ENCODE assay signal across 24 cellular contexts in genomic region chr6:148827421-148827820, GRCh38.
"Had no signal": no experiment of that assay in that cellular context is flagged by ENCODE, and none has a peak within 500 bp of the region (broad histone marks: within the 10 kb centered on the region; RNA-seq: fewer than 3 reads in every experiment).

No MANE protein-coding gene starts in this region.

- H3K4me1 ChIP-seq: SJCRH30 had no signal

- DNase-seq: activated B cell treated with CpG ODN at 0.5 μM for 24 hours; activated CD4-positive, alpha-beta memory T cell treated with anti-CD3 and anti-CD28 coated beads for 36 hours; activated CD4-positive, alpha-beta T cell treated with anti-CD3 and anti-CD28 coated beads, Interleukin-2, amount 10 ng/mL, durations not matched to agents 7 days and 5 days; activated CD8-positive, alpha-beta memory T cell treated with anti-CD3 and anti-CD28 coated beads for 24 hours; activated effector memory CD4-positive, alpha-beta T cell treated with anti-CD3 and anti-CD28 coated beads, Interleukin-2, amount 50 U/mL, for 16 hours; activated naive CD4-positive, alpha-beta T cell treated with anti-CD3 and anti-CD28 coated beads for 36 hours; activated T-cell treated with anti-CD3 and anti-CD28 coated beads, Interleukin-2, amount 50 U/mL, for 4 hours; central memory CD4-positive, alpha-beta T cell; MG63; MV-4-11; NCI-H1092 treated with DMSO at 0.1 percent for 48 hours; NCI-H1436; NCI-H187; NCI-H2081; NCI-H510A treated with DMSO at 0.1 percent for 48 hours; NCI-H69; Peyer's patch; Right ventricle myocardium superior; SJCRH30; SK-N-SH; SW 1271 had no signal

- H3K36me3 Mint-ChIP-seq: activated CD4-positive, alpha-beta memory T cell treated with anti-CD3 and anti-CD28 coated beads for 36 hours had no signal

- H3K9me3 Mint-ChIP-seq: activated B cell treated with CpG ODN at 0.5 μM for 24 hours; activated naive CD4-positive, alpha-beta T cell treated with anti-CD3 and anti-CD28 coated beads for 36 hours had no signal

- H3K4me3 Mint-ChIP-seq: activated B cell treated with CpG ODN at 0.5 μM for 24 hours; activated CD4-positive, alpha-beta memory T cell treated with anti-CD3 and anti-CD28 coated beads for 36 hours; activated CD4-positive, alpha-beta T cell treated with anti-CD3 and anti-CD28 coated beads, Interleukin-2, amount 10 ng/mL, durations not matched to agents 7 days and 5 days; activated naive CD4-positive, alpha-beta T cell treated with anti-CD3 and anti-CD28 coated beads for 36 hours; activated naive CD8-positive, alpha-beta T cell; activated T-cell treated with anti-CD3 and anti-CD28 coated beads, Interleukin-2, amount 50 U/mL, for 4 hours; T-helper 1 cell treated with Interleukin-12 subunit alpha and Interleukin-12 subunit beta and Interleukin-4 antibody, amounts not matched to agents 30 μg/mL and 1 μg/mL, for 36 hours had no signal

- H3K4me3 ChIP-seq: MG63, Peyer's patch, SJCRH30 had no signal

- H3K27ac ChIP-seq: Peyer's patch, RWPE1, SJCRH30 had no signal

- H3K9ac ChIP-seq: SK-N-SH had no signal

- H3K36me3 ChIP-seq: MG63, Peyer's patch, SJCRH30 had no signal

- H3K27me3 ChIP-seq: MG63, Peyer's patch, SJCRH30 had no signal

- H3K9me3 ChIP-seq: MG63, Peyer's patch, SJCRH30, SK-N-SH had no signal

- H3K4me2 ChIP-seq: SK-N-SH had no signal

- H3K27ac Mint-ChIP-seq: activated B cell treated with CpG ODN at 0.5 μM for 24 hours; activated CD4-positive, alpha-beta memory T cell treated with anti-CD3 and anti-CD28 coated beads for 36 hours; activated CD4-positive, alpha-beta T cell treated with anti-CD3 and anti-CD28 coated beads, Interleukin-2, amount 10 ng/mL, durations not matched to agents 7 days and 5 days; activated naive CD4-positive, alpha-beta T cell treated with anti-CD3 and anti-CD28 coated beads for 36 hours; activated naive CD8-positive, alpha-beta T cell; T-helper 1 cell treated with Interleukin-12 subunit alpha and Interleukin-12 subunit beta and Interleukin-4 antibody, amounts not matched to agents 30 μg/mL and 1 μg/mL, for 36 hours had no signal

- H3K27me3 Mint-ChIP-seq: activated B cell treated with CpG ODN at 0.5 μM for 24 hours had no signal

- ATAC-seq: activated T-cell treated with anti-CD3 and anti-CD28 coated beads, Interleukin-2, amount 50 U/mL, for 4 hours had no signal
